Comparison of ENCODE assay signal across 15 cellular contexts in genomic region chr18:61854578-61854977, GRCh38. TPM values are rescaled to one million over a fixed set of nuclear protein-coding genes. Genes with fewer than 3 reads are reported as not detected.
DNase-seq lines count a peak whose midpoint lies in the region; ATAC-seq and TF ChIP-seq lines count a peak whose summit lies in the region.
"Had no signal": no experiment of that assay in that cellular context is flagged by ENCODE, and none has a peak within 500 bp of the region (broad histone marks: within the 10 kb centered on the region; RNA-seq: fewer than 3 reads in every experiment).

No MANE protein-coding gene starts in this region.

- H3K27ac ChIP-seq in right atrium auricular region: peak overlapping the region in 1 of 2 donors; percentile 16
- H3K27ac ChIP-seq: left ventricle myocardium inferior had no signal

- no peak for DNase-seq in Right ventricle myocardium superior
- no peak for DNase-seq in right atrium auricular region (ENCODE audit: low spot score)
- peak; percentile 86 for DNase-seq in iris pigment epithelial cell (ENCODE audit: low read depth)
- no peak for DNase-seq in NCI-H2171 treated with DMSO at 0.1 percent for 48 hours (lab: John Stamatoyannopoulos, UW)
- DNase-seq in Ammon's horn (ENCODE audit: low spot score): no peak
- DNase-seq: activated CD4-positive, alpha-beta T cell treated with anti-CD3 and anti-CD28 coated beads for 1 hour; activated T-cell treated with anti-CD3 and anti-CD28 coated beads for 4 hours; amygdala; effector CD8-positive, alpha-beta T cell; left ventricle myocardium inferior had no signal

- intact Hi-C loops in Right ventricle myocardium superior (cut with DNase I): no loop called here

- no peaks in the 10 kb centered on the region for H3K9me3 ChIP-seq in right atrium auricular region
- H3K9me3 ChIP-seq: left ventricle myocardium inferior had no signal

- no peaks in the 10 kb centered on the region for H3K27me3 ChIP-seq in right atrium auricular region

- H3K36me3 ChIP-seq in right atrium auricular region: no peaks in the 10 kb centered on the region
- H3K36me3 ChIP-seq: left ventricle myocardium inferior had no signal

- peak; percentile 34 for ATAC-seq in Right ventricle myocardium superior (ENCODE audit: poor library complexity)
- peak; percentile 43 for ATAC-seq in SK-N-SH treated with all-trans-retinoic acid at 6 μM for 48 hours
- no peak for ATAC-seq in HG03457 (IDR thresholded peaks at IDR 0.05; ENCODE audit: unreplicated experiment)
- no peak for ATAC-seq in GM21381 (IDR thresholded peaks at IDR 0.05; ENCODE audit: unreplicated experiment)
- ATAC-seq: HCT116 had no signal

- H3K4me3 ChIP-seq in right atrium auricular region: no peak overlapping the region
- H3K4me3 ChIP-seq: left ventricle myocardium inferior had no signal

- peaks cover 0 to 28% of the 10 kb centered on the region in 2 donors for H3K4me1 ChIP-seq in right atrium auricular region

- TF ChIP-seq CTCF in right atrium auricular region (IDR thresholded peaks at IDR 0.05): no peak

TF ChIP-seq in SK-N-SH treated with all-trans-retinoic acid at 6 μM for 48 hours, 23 proteins besides CTCF, POLR2A, EP300 and RAD21:
- TF ChIP-seq ISL1 (CRISPR knock-in tag; IDR thresholded peaks at IDR 0.05) (no peak), ZNF565 (CRISPR knock-in tag; conservative IDR thresholded peaks at IDR 0.05; ENCODE audit: low read depth) (no peak), SNAI2 (CRISPR knock-in tag; IDR thresholded peaks at IDR 0.05) (no peak), ARNTL (CRISPR knock-in tag; IDR thresholded peaks at IDR 0.05; ENCODE audit: borderline replicate concordance, low read depth) (no peak), BACH2 (CRISPR knock-in tag; IDR thresholded peaks at IDR 0.05; ENCODE audit: borderline replicate concordance) (no peak), RARB (CRISPR knock-in tag; IDR thresholded peaks at IDR 0.05) (no peak), CSRNP3 (CRISPR knock-in tag; IDR thresholded peaks at IDR 0.05) (no peak), PPARA (CRISPR knock-in tag; IDR thresholded peaks at IDR 0.05; ENCODE audit: borderline replicate concordance) (no peak), ESRRG (CRISPR knock-in tag; IDR thresholded peaks at IDR 0.05) (no peak), ZNF8 (CRISPR knock-in tag; IDR thresholded peaks at IDR 0.05) (no peak), TSHZ2 (CRISPR knock-in tag; IDR thresholded peaks at IDR 0.05) (no peak), ZNF70 (CRISPR knock-in tag; IDR thresholded peaks at IDR 0.05) (no peak), ZFP3 (CRISPR knock-in tag; IDR thresholded peaks at IDR 0.05) (no peak), CREB5 (CRISPR knock-in tag; IDR thresholded peaks at IDR 0.05; ENCODE audit: low read depth) (no peak)

RNA-seq across cellular contexts. Expression of gene RNF152, which starts 38.2 kb away (rescaled TPM):
- 11.4 TPM for total RNA-seq in Right ventricle myocardium superior
- total RNA-seq in right atrium auricular region: 10 to 100 TPM in 1 of 2 donors, 1 to 10 TPM in 1; 7.7 to 11.3 TPM
- total RNA-seq: HT-29 had no signal

Comparison
In these comparisons a context has a peak if more than half of its experiments do, and no peak if none do; other contexts are left out.
1. ATAC-seq: peak in Right ventricle myocardium superior (single experiment) and SK-N-SH treated with all-trans-retinoic acid at 6 μM for 48 hours (single experiment); none in HG03457 (single experiment) and GM21381 (single experiment).